Comparison of ENCODE assay signal across 14 cellular contexts in genomic region chr2:71609441-71609840, GRCh38.
A peak's percentile ranks its signal among the peaks of the same experiment; 100 is the strongest.
DNase-seq lines count a peak whose midpoint lies in the region; ATAC-seq, FAIRE-seq and TF ChIP-seq lines count a peak whose summit lies in the region.
"Had no signal": no experiment of that assay in that cellular context is flagged by ENCODE, and none has a peak within 500 bp of the region (broad histone marks: within the 10 kb centered on the region; RNA-seq: fewer than 3 reads in every experiment).

No MANE protein-coding gene starts in this region.

- in situ Hi-C loops in HepG2 (cut with HindIII; ENCODE audit: extremely low pct_ligation_motif_present, low pct_unique_long_range_greater_than_20kb) = no loop called here

- no peak overlapping the region for H3K27ac ChIP-seq in right lobe of liver
- no peak overlapping the region for H3K27ac ChIP-seq in HepG2 (ENCODE audit: extremely low read length, insufficient read depth, low read length)
- H3K27ac ChIP-seq: pancreas, upper lobe of left lung had no signal

- CTCF ChIA-PET in HepG2 (lab: Yijun Ruan, JAX; ENCODE audit: low intra/inter-chr PET ratio, low total read pairs) = interaction anchor here (1.6 kb wide), 1 partner anchor 189 kb away, joined by 18 read pairs; no protein-coding TSS in a partner anchor

- TF ChIP-seq CTCF in right lobe of liver (IDR thresholded peaks at IDR 0.05) = no peak
- TF ChIP-seq CTCF in HepG2 (CRISPR knock-in tag; IDR thresholded peaks at IDR 0.05) = no peak
- no peak for TF ChIP-seq CTCF in fibroblast of villous mesenchyme (IDR thresholded peaks at IDR 0.05; ENCODE audit: insufficient read depth, low read depth, low read length)

- no peaks in the 10 kb centered on the region for H3K79me2 ChIP-seq in HepG2 (ENCODE audit: insufficient read depth, low read length)

- H3K4me3 ChIP-seq in right lobe of liver = no peak overlapping the region
- no peak overlapping the region for H3K4me3 ChIP-seq in HepG2 (replicated peaks in 1 of 3; ENCODE audit: insufficient read depth in 1 of 3, low read depth in 2 of 3, low read length in 3 of 3)
- H3K4me3 ChIP-seq in fibroblast of villous mesenchyme (ENCODE audit: low read depth, low read length) = no peak overlapping the region
- H3K4me3 ChIP-seq: pancreas, upper lobe of left lung had no signal

- peaks cover 19% of the 10 kb centered on the region for H3K27me3 Mint-ChIP-seq in activated T-helper 17 cell treated with anti-CD3 and anti-CD28 coated beads, Interleukin-2, amount 50 U/mL, for 72 hours
- H3K27me3 Mint-ChIP-seq: dendritic cell treated with granulocyte-macrophage colony-stimulating factor and Interleukin-4, amounts not matched to agents 40 ng/mL and 50 ng/mL, for 4 days had no signal

- H3K4me2 ChIP-seq in HepG2 (ENCODE audit: low read depth, low read length) = no peak overlapping the region

- no peak for TF ChIP-seq RAD21 in HepG2 (CRISPR knock-in tag; IDR thresholded peaks at IDR 0.05)

- no peak for TF ChIP-seq POLR2A in right lobe of liver (IDR thresholded peaks at IDR 0.05)
- TF ChIP-seq POLR2A in HepG2 (IDR thresholded peaks at IDR 0.05; ENCODE audit: insufficient read depth in 1 of 2, low read depth in 2 of 2, low read length in 2 of 2) = no peak
- no peak for TF ChIP-seq POLR2A in H54 (IDR thresholded peaks at IDR 0.05; ENCODE audit: low read depth, low read length)

- H3K4me1 Mint-ChIP-seq in activated T-helper 17 cell treated with anti-CD3 and anti-CD28 coated beads, Interleukin-2, amount 50 U/mL, for 72 hours = no peaks in the 10 kb centered on the region

- H3K27me3 ChIP-seq in right lobe of liver (no peaks in the 10 kb centered on the region), HepG2 (ENCODE audit: control insufficient read depth in 1 of 2, insufficient read depth in 2 of 2, low read length in 2 of 2) (no peaks in the 10 kb centered on the region; a peak in 1 of 5 replicates)
- H3K27me3 ChIP-seq: pancreas, upper lobe of left lung had no signal

- H3K36me3 ChIP-seq in right lobe of liver (peaks cover 0 to 5% (median 0%) of the 10 kb centered on the region in 4 donors), HepG2 (replicated peaks in 1 of 2; ENCODE audit: control insufficient read depth in 1 of 2, insufficient read depth in 2 of 2, low read length in 2 of 2) (no peaks in the 10 kb centered on the region)
- H3K36me3 ChIP-seq: pancreas had no signal

- POLR2A ChIA-PET in HepG2 (lab: Yijun Ruan, JAX) = no interaction called here

- no peaks in the 10 kb centered on the region for H4K20me1 ChIP-seq in HepG2 (ENCODE audit: insufficient read depth, low read length)

- 79% methylated on average over 4 of the region's 5 CpGs for WGBS in right lobe of liver (ENCODE audit: insufficient coverage, low coverage, low lambda C conversion rate, missing lambda C conversion rate)
- WGBS in HepG2 (ENCODE audit: low lambda C conversion rate) = 50% methylated on average over 5 of the region's 5 CpGs

- no peak overlapping the region for H3K4me3 Mint-ChIP-seq in activated T-helper 17 cell treated with anti-CD3 and anti-CD28 coated beads, Interleukin-2, amount 50 U/mL, for 72 hours
- H3K4me3 Mint-ChIP-seq: activated naive CD4-positive, alpha-beta T cell treated with anti-CD3 and anti-CD28 coated beads, Interleukin-2, amount 50 U/mL, for 24 hours; dendritic cell treated with granulocyte-macrophage colony-stimulating factor and Interleukin-4, amounts not matched to agents 40 ng/mL and 50 ng/mL, for 4 days; IgD-negative memory B cell had no signal

- no peak overlapping the region for H3K27ac Mint-ChIP-seq in activated T-helper 17 cell treated with anti-CD3 and anti-CD28 coated beads, Interleukin-2, amount 50 U/mL, for 72 hours
- H3K27ac Mint-ChIP-seq: activated naive CD4-positive, alpha-beta T cell treated with anti-CD3 and anti-CD28 coated beads, Interleukin-2, amount 50 U/mL, for 24 hours; dendritic cell treated with granulocyte-macrophage colony-stimulating factor and Interleukin-4, amounts not matched to agents 40 ng/mL and 50 ng/mL, for 4 days; IgD-negative memory B cell had no signal

- H3K4me1 ChIP-seq in right lobe of liver = no peaks in the 10 kb centered on the region
- peaks cover under 1% of the 10 kb centered on the region; the same call in 1 of the 2 replicates for H3K4me1 ChIP-seq in HepG2 (ENCODE audit: insufficient read depth, low read length)
- H3K4me1 ChIP-seq: pancreas had no signal

- H3K9me3 Mint-ChIP-seq in activated T-helper 17 cell treated with anti-CD3 and anti-CD28 coated beads, Interleukin-2, amount 50 U/mL, for 72 hours = no peaks in the 10 kb centered on the region
- H3K9me3 Mint-ChIP-seq: activated naive CD4-positive, alpha-beta T cell treated with anti-CD3 and anti-CD28 coated beads, Interleukin-2, amount 50 U/mL, for 24 hours; dendritic cell treated with granulocyte-macrophage colony-stimulating factor and Interleukin-4, amounts not matched to agents 40 ng/mL and 50 ng/mL, for 4 days; IgD-negative memory B cell had no signal

- peak in 2 of 3 donors; percentile 20 to 26 for DNase-seq in right lobe of liver
- DNase-seq in HepG2 (ENCODE audit: low spot score) = no peak
- peak; percentile 37 for DNase-seq in fibroblast of villous mesenchyme (ENCODE audit: low read depth)
- DNase-seq in Ammon's horn (ENCODE audit: low spot score) = no peak
- no peak for DNase-seq in H54 (ENCODE audit: insufficient read length, low spot score)
- no peak for DNase-seq in DMS79 treated with DMSO at 0.1 percent for 48 hours (lab: John Stamatoyannopoulos, UW)
- no peak for DNase-seq in activated gamma-delta T cell (lab: John Stamatoyannopoulos, UW)

- FAIRE-seq in HepG2 (lab: Jason Lieb, UNC) (no peak), H54 (lab: Jason Lieb, UNC) (no peak)
- FAIRE-seq: GM12891, pancreas had no signal

- H3K9ac ChIP-seq in HepG2 (ENCODE audit: insufficient read depth, low read depth, low read length) = no peak overlapping the region

- H3K9me3 ChIP-seq in right lobe of liver (no peaks in the 10 kb centered on the region), HepG2 (ENCODE audit: low read length) (no peaks in the 10 kb centered on the region)
- H3K9me3 ChIP-seq: pancreas, upper lobe of left lung had no signal

- ATAC-seq in right lobe of liver (no peak), HepG2 (no peak)
- peak; percentile 13 for ATAC-seq in activated T-helper 17 cell treated with anti-CD3 and anti-CD28 coated beads, Interleukin-2, amount 50 U/mL, for 72 hours (replicated peaks)

- BruUV-seq in HepG2 (replicated peaks; lab: Mats Ljungman, UMichigan) = no TSS peak

- no peaks in the 10 kb centered on the region for H3K36me3 Mint-ChIP-seq in activated T-helper 17 cell treated with anti-CD3 and anti-CD28 coated beads, Interleukin-2, amount 50 U/mL, for 72 hours (ENCODE audit: low read depth)
- H3K36me3 Mint-ChIP-seq: activated naive CD4-positive, alpha-beta T cell treated with anti-CD3 and anti-CD28 coated beads, Interleukin-2, amount 50 U/mL, for 24 hours; IgD-negative memory B cell had no signal

- TF ChIP-seq EP300 in HepG2 (IDR thresholded peaks at IDR 0.05; ENCODE audit: low read depth in 2 of 2, low read length in 2 of 2) = no peak
- no peak for TF ChIP-seq EP300 in HepG2 (CRISPR knock-in tag; IDR thresholded peaks at IDR 0.05; ENCODE audit: borderline replicate concordance)

- no peak overlapping the region for H2AFZ ChIP-seq in HepG2 (ENCODE audit: low read length)

- intact Hi-C loops in right lobe of liver (cut with DNase I) (no loop called here), HepG2 (cut with micrococcal nuclease; ENCODE audit: unreplicated experiment) (no loop called here)

TF ChIP-seq in HepG2, 621 proteins besides CTCF, POLR2A, EP300 and RAD21 (continues in another document):
- no peak for TF ChIP-seq ZNF646 (CRISPR knock-in tag; IDR thresholded peaks at IDR 0.05)

Comparison
In these comparisons a context has a peak if more than half of its experiments do, and no peak if none do; other contexts are left out.
1. DNase-seq: peak in right lobe of liver (2 of 3) and fibroblast of villous mesenchyme (single experiment); none in HepG2 (single experiment), Ammon's horn (single experiment), H54 (single experiment), DMS79 treated with DMSO at 0.1 percent for 48 hours (single experiment) and activated gamma-delta T cell (single experiment).